ENCODE assay signal across 18 cellular contexts in genomic region chr2:94622113-94622618, GRCh38.
DNase-seq lines count a peak whose midpoint lies in the region; ATAC-seq and TF ChIP-seq lines count a peak whose summit lies in the region.
"Had no signal": no experiment of that assay in that cellular context is flagged by ENCODE, and none has a peak within 500 bp of the region (broad histone marks: within the 10 kb centered on the region; RNA-seq: fewer than 3 reads in every experiment).

No MANE protein-coding gene starts in this region.

- H3K27me3 Mint-ChIP-seq in mesothelial cell of epicardium (ENCODE audit: low read depth): no peaks in the 10 kb centered on the region

- no peaks in the 10 kb centered on the region for H4K20me1 ChIP-seq in SK-N-SH (ENCODE audit: insufficient read depth)

- no peak overlapping the region for H3K27ac ChIP-seq in SK-N-SH (ENCODE audit: low read depth in 2 of 2, low read length in 1 of 2)
- H3K27ac ChIP-seq: KMS-11 had no signal

- DNase-seq in SK-N-SH (peak; percentile 8), EH (ENCODE audit: low read depth) (peak; percentile 2), epithelial cell of proximal tubule (ENCODE audit: low read depth) (no peak), retinal pigment epithelial cell (ENCODE audit: low read depth) (no peak), mesothelial cell of epicardium (ENCODE audit: low spot score in 2 of 2, unreplicated experiment in 2 of 2) (no peak)
- no peak for DNase-seq in central memory CD4-positive, alpha-beta T cell
- DNase-seq: 8988T; CD4-positive, alpha-beta T cell; DMS53; HFFc6; NCI-H1417 treated with DMSO at 0.1 percent for 48 hours; NCI-H187 treated with DMSO at 0.1 percent for 48 hours; NCI-H345; NCI-H524 treated with DMSO at 0.1 percent for 48 hours had no signal

- H3K4me3 Mint-ChIP-seq in mesothelial cell of epicardium: no peak overlapping the region
- H3K4me3 Mint-ChIP-seq: CD4-positive, alpha-beta T cell; HFFc6 had no signal

- H3K9me3 Mint-ChIP-seq in mesothelial cell of epicardium: peaks cover 35% of the 10 kb centered on the region
- H3K9me3 Mint-ChIP-seq: HFFc6 had no signal

- WGBS in SK-N-SH (ENCODE audit: low lambda C conversion rate): 18% methylated on average over 18 of the region's 39 CpGs

- H3K4me1 Mint-ChIP-seq in mesothelial cell of epicardium: no peaks in the 10 kb centered on the region

- no peak overlapping the region for H3K27ac Mint-ChIP-seq in mesothelial cell of epicardium
- H3K27ac Mint-ChIP-seq: CD4-positive, alpha-beta T cell; HFFc6 had no signal

- no peaks in the 10 kb centered on the region for H3F3A ChIP-seq in SK-N-SH (replicated peaks; ENCODE audit: insufficient read depth)

- peak overlapping the region; percentile 52; the same call in 1 of the 2 replicates for H3K4me2 ChIP-seq in SK-N-SH
- H3K4me2 ChIP-seq: KMS-11 had no signal

- H3K36me3 Mint-ChIP-seq in mesothelial cell of epicardium: peaks cover 1% of the 10 kb centered on the region

- CTCF ChIA-PET in SK-N-SH (lab: Yijun Ruan, JAX): no interaction called here

- ATAC-seq in SK-N-SH treated with all-trans-retinoic acid at 6 μM for 48 hours (no peak), GM18858 (IDR thresholded peaks at IDR 0.05; ENCODE audit: unreplicated experiment) (no peak)
- ATAC-seq: Panc1 had no signal

- H3K4me1 ChIP-seq in SK-N-SH (ENCODE audit: control insufficient read depth in 1 of 2, insufficient read depth in 2 of 2, low read depth in 1 of 2, low read length in 1 of 2): no peaks in the 10 kb centered on the region

- H3K9me3 ChIP-seq in SK-N-SH: no peaks in the 10 kb centered on the region

- no peak for TF ChIP-seq EP300 in SK-N-SH (IDR thresholded peaks at IDR 0.05; ENCODE audit: borderline replicate concordance in 1 of 2, low read depth in 1 of 2, low read length in 1 of 2)

- POLR2A ChIA-PET in SK-N-SH (lab: Yijun Ruan, JAX): no interaction called here

- H3K9me2 ChIP-seq in SK-N-SH: no peaks in the 10 kb centered on the region

- H3K79me2 ChIP-seq in SK-N-SH (ENCODE audit: insufficient read depth): no peaks in the 10 kb centered on the region

- 0 out of 2 replicates have a peak overlapping the region, but pooled peaks have one; percentile 35 for H2AFZ ChIP-seq in SK-N-SH (ENCODE audit: low read depth)

- H3K9ac ChIP-seq in SK-N-SH: no peak overlapping the region
- H3K9ac ChIP-seq: KMS-11 had no signal

- no peak for TF ChIP-seq CTCF in SK-N-SH (IDR thresholded peaks at IDR 0.05)
- no peak for TF ChIP-seq CTCF in epithelial cell of proximal tubule (conservative IDR thresholded peaks at IDR 0.05; ENCODE audit: low read depth, low read length)
- TF ChIP-seq CTCF in retinal pigment epithelial cell (conservative IDR thresholded peaks at IDR 0.05; ENCODE audit: low read depth, low read length): no peak
- no peak for TF ChIP-seq CTCF in mesothelial cell of epicardium (IDR thresholded peaks at IDR 0.05; ENCODE audit: unreplicated experiment)

- no peaks in the 10 kb centered on the region for H3K36me3 ChIP-seq in SK-N-SH (replicated peaks in 1 of 2; ENCODE audit: control insufficient read depth in 1 of 2, insufficient read depth in 2 of 2, low read length in 1 of 2)

- no peak for TF ChIP-seq RAD21 in SK-N-SH (IDR thresholded peaks at IDR 0.05; ENCODE audit: low read length)

- no peaks in the 10 kb centered on the region; the same call in 1 of the 2 replicates for H3K27me3 ChIP-seq in SK-N-SH (ENCODE audit: insufficient read depth)

- peak overlapping the region; percentile 34 to 43 for H3K4me3 ChIP-seq in SK-N-SH (ENCODE audit: low read depth in 2 of 2, low read length in 1 of 2)
- H3K4me3 ChIP-seq in epithelial cell of proximal tubule (ENCODE audit: low read depth, low read length): peak overlapping the region; percentile 16
- peak overlapping the region; percentile 19 for H3K4me3 ChIP-seq in retinal pigment epithelial cell (ENCODE audit: low read length)

TF ChIP-seq in SK-N-SH, 30 proteins besides CTCF, POLR2A, EP300 and RAD21:
- TF ChIP-seq MAX (IDR thresholded peaks at IDR 0.05; ENCODE audit: low read depth) (no peak), NFIC (IDR thresholded peaks at IDR 0.05; ENCODE audit: borderline replicate concordance) (no peak), SMC3 (IDR thresholded peaks at IDR 0.05; ENCODE audit: low read depth, low read length) (no peak), CHD2 (IDR thresholded peaks at IDR 0.05; ENCODE audit: low read length, partially characterized antibody) (no peak), SIN3A (IDR thresholded peaks at IDR 0.05; ENCODE audit: borderline replicate concordance, low read depth, low read length) (no peak), MXI1 (IDR thresholded peaks at IDR 0.05; ENCODE audit: low read depth, low read length) (no peak), GATA2 (CRISPR knock-in tag; IDR thresholded peaks at IDR 0.05) (no peak), USF1 (IDR thresholded peaks at IDR 0.05; ENCODE audit: borderline replicate concordance, low read depth) (no peak), POLR2AphosphoS5 (IDR thresholded peaks at IDR 0.05; ENCODE audit: low read depth, low read length) (no peak), TCF12 (IDR thresholded peaks at IDR 0.05) (no peak)

TF ChIP-seq in SK-N-SH treated with all-trans-retinoic acid at 6 μM for 48 hours, 23 proteins besides CTCF, POLR2A, EP300 and RAD21:
- TF ChIP-seq TSHZ2 (CRISPR knock-in tag; IDR thresholded peaks at IDR 0.05): no peak
- no peak for TF ChIP-seq ZFP3 (CRISPR knock-in tag; IDR thresholded peaks at IDR 0.05)
- TF ChIP-seq ZFP30 (CRISPR knock-in tag; IDR thresholded peaks at IDR 0.05): no peak
- TF ChIP-seq SNAI2 (CRISPR knock-in tag; IDR thresholded peaks at IDR 0.05): no peak
- TF ChIP-seq TCF4 (CRISPR knock-in tag; IDR thresholded peaks at IDR 0.05; ENCODE audit: borderline replicate concordance): no peak
- TF ChIP-seq ESRRG (CRISPR knock-in tag; IDR thresholded peaks at IDR 0.05): no peak
- TF ChIP-seq BACH2 (CRISPR knock-in tag; IDR thresholded peaks at IDR 0.05; ENCODE audit: borderline replicate concordance): no peak
- TF ChIP-seq PPARA (CRISPR knock-in tag; IDR thresholded peaks at IDR 0.05; ENCODE audit: borderline replicate concordance): no peak
- no peak for TF ChIP-seq RARB (CRISPR knock-in tag; IDR thresholded peaks at IDR 0.05)
- TF ChIP-seq ZNF565 (CRISPR knock-in tag; conservative IDR thresholded peaks at IDR 0.05; ENCODE audit: low read depth): no peak
- no peak for TF ChIP-seq CSRNP3 (CRISPR knock-in tag; IDR thresholded peaks at IDR 0.05)
- no peak for TF ChIP-seq ZC3H10 (CRISPR knock-in tag; IDR thresholded peaks at IDR 0.05)
- no peak for TF ChIP-seq ZNF8 (CRISPR knock-in tag; IDR thresholded peaks at IDR 0.05)
- no peak for TF ChIP-seq ISL1 (CRISPR knock-in tag; IDR thresholded peaks at IDR 0.05)
- TF ChIP-seq CREB5 (CRISPR knock-in tag; IDR thresholded peaks at IDR 0.05; ENCODE audit: low read depth): no peak

Comparison
In these comparisons a context has a peak if more than half of its experiments do, and no peak if none do; other contexts are left out.
1. DNase-seq: peak in SK-N-SH (single experiment) and EH (single experiment); none in epithelial cell of proximal tubule (single experiment), retinal pigment epithelial cell (single experiment), mesothelial cell of epicardium (0 of 2) and central memory CD4-positive, alpha-beta T cell (single experiment).
2. Peak in every context shown above with its lines, with median percentiles within 50 percentile points of each other: H3K4me3 ChIP-seq.